In genomic region chr5:72085319-72085718, GRCh38 we compare ENCODE assay signal across 24 cellular contexts.
"Had no signal": no experiment of that assay in that cellular context is flagged by ENCODE, and none has a peak within 500 bp of the region (broad histone marks: within the 10 kb centered on the region; RNA-seq: fewer than 3 reads in every experiment).

No MANE protein-coding gene starts in this region.

- H3K27ac ChIP-seq: left lung, pancreas, prostate gland, right lobe of liver, skin epidermis, thoracic aorta, tibial artery, upper lobe of right lung had no signal

- H3K36me3 ChIP-seq: left lung, pancreas, prostate gland, right lobe of liver, thoracic aorta, tibial artery, upper lobe of right lung had no signal

- ATAC-seq: left colon; left lung; natural killer cell; pancreas; stimulated activated effector memory CD8-positive, alpha-beta T cell treated with anti-CD3 and anti-CD28 coated beads, Interleukin-12 subunit alpha, Interleukin-12 subunit beta, amount 100 ng/mL, for 72 hours; upper lobe of right lung had no signal

- DNase-seq: hippocampal formation; kidney glomerular epithelial cell; left colon; left lung; mesendoderm; naive B cell; natural killer cell; pancreas; posterior cingulate gyrus; retina; right lobe of liver; stimulated activated CD4-positive, alpha-beta T cell treated with anti-CD3 and anti-CD28 coated beads, Interleukin-12 subunit alpha, Interleukin-12 subunit beta, amount 100 ng/mL, for 4 hours; stimulated activated CD4-positive, alpha-beta T cell treated with anti-CD3 and anti-CD28 coated beads, Interleukin-15, amount 100 ng/mL, for 24 hours; stimulated activated CD4-positive, alpha-beta T cell treated with anti-CD3 and anti-CD28 coated beads, Interleukin-2, amount 100 ng/mL, for 24 hours; stimulated activated CD4-positive, alpha-beta T cell treated with anti-CD3 and anti-CD28 coated beads, Interleukin-4, amount 100 ng/mL, for 1 hour; stimulated activated naive CD4-positive, alpha-beta T cell; tibial artery; trophoblast cell; upper lobe of right lung had no signal

- H3K4me3 ChIP-seq: left lung, lung, pancreas, prostate gland, right lobe of liver, skin epidermis, thoracic aorta, tibial artery, upper lobe of right lung had no signal

- H3K27me3 ChIP-seq: pancreas, right lobe of liver, tibial artery, upper lobe of right lung had no signal

- H3K9me3 ChIP-seq: left lung, pancreas, prostate gland, right lobe of liver, thoracic aorta, tibial artery, upper lobe of right lung had no signal

- H3K4me1 ChIP-seq: left lung, pancreas, prostate gland, right lobe of liver, upper lobe of right lung had no signal
